ENCODE assay signal across 8 cellular contexts in genomic region chr13:75482070-75482819, GRCh38. TPM values are rescaled to one million over a fixed set of nuclear protein-coding genes. Genes with fewer than 3 reads are reported as not detected.
DNase-seq lines count a peak whose midpoint lies in the region; ATAC-seq, FAIRE-seq and TF ChIP-seq lines count a peak whose summit lies in the region.

Gene TBC1D4 (minus strand): TSS chr13:75482169. CDS start chr13:75481767, 402 bp downstream.

- H2BK120ac ChIP-seq in H1 (replicated peaks; ENCODE audit: low read depth, low read length), result no peak within 1 kb of the TSS

- H3K56ac ChIP-seq in H1 (replicated peaks; ENCODE audit: insufficient read length, low read depth, low read length), result peak within 1 kb of the TSS; percentile 54

- ATAC-seq in GM19397 (IDR thresholded peaks at IDR 0.05; ENCODE audit: unreplicated experiment), result peak; percentile 78
- peak; percentile 71 for ATAC-seq in HG03521 (IDR thresholded peaks at IDR 0.05; ENCODE audit: unreplicated experiment)
- peak; percentile 84 for ATAC-seq in activated CD8-positive, alpha-beta T cell treated with anti-CD3 and anti-CD28 coated beads, Interleukin-2, amount 10 ng/mL, durations not matched to agents 7 days and 5 days

- no peak within 1 kb of the TSS for H4K5ac ChIP-seq in H1 (ENCODE audit: insufficient read length, low read depth, low read length)

- peak within 1 kb of the TSS; percentile 89 for H3K4me3 Mint-ChIP-seq in activated CD8-positive, alpha-beta T cell treated with anti-CD3 and anti-CD28 coated beads, Interleukin-2, amount 10 ng/mL, durations not matched to agents 7 days and 5 days

- 0 out of 2 replicates have a peak within 1 kb of the TSS, but pooled peaks have one; percentile 23 for H2BK12ac ChIP-seq in H1 (ENCODE audit: low read depth, low read length)

- H3K23me2 ChIP-seq in H1 (ENCODE audit: low read depth, low read length), result peaks cover 7% of the 10 kb centered on the region

- no peaks in the 10 kb centered on the region for H3K9me3 ChIP-seq in H1 (ENCODE audit: insufficient read depth in 2 of 2, low read depth in 1 of 2, low read length in 1 of 2)

- peaks cover 0 to 33% of the 10 kb centered on the region in 2 experiments; a peak in 3 of 4 replicates for H3K79me2 ChIP-seq in H1 (ENCODE audit: control insufficient read depth in 1 of 2, insufficient read depth in 2 of 2, low read length in 2 of 2)

- H3K9me3 Mint-ChIP-seq in activated CD8-positive, alpha-beta T cell treated with anti-CD3 and anti-CD28 coated beads, Interleukin-2, amount 10 ng/mL, durations not matched to agents 7 days and 5 days (ENCODE audit: insufficient read depth), result no peaks in the 10 kb centered on the region

- H3K4me2 ChIP-seq in H1 (ENCODE audit: insufficient read depth in 1 of 2, low read depth in 2 of 2, low read length in 2 of 2), result peak within 1 kb of the TSS; percentile 88 to 89

- no peak; a peak in 1 of 3 replicates for TF ChIP-seq EP300 in H1 (IDR thresholded peaks at IDR 0.05; ENCODE audit: borderline replicate concordance in 1 of 2, low read depth in 2 of 2, low read length in 2 of 2)

- peak; percentile 39 to 68 for TF ChIP-seq POLR2A in H1 (IDR thresholded peaks at IDR 0.05; ENCODE audit: control extremely low read depth in 1 of 2, low read depth in 2 of 2, low read length in 2 of 2)

- no peak for FAIRE-seq in H1 (lab: Jason Lieb, UNC)

- H4K8ac ChIP-seq in H1 (ENCODE audit: extremely low read depth, insufficient read depth, low read length), result peak within 1 kb of the TSS; percentile 89

- peak within 1 kb of the TSS; percentile 68; the same call in 1 of the 2 replicates for H2AFZ ChIP-seq in H1 (ENCODE audit: low read length)

- peaks cover 20% of the 10 kb centered on the region for H3K4me1 Mint-ChIP-seq in activated CD8-positive, alpha-beta T cell treated with anti-CD3 and anti-CD28 coated beads, Interleukin-2, amount 10 ng/mL, durations not matched to agents 7 days and 5 days (ENCODE audit: low read depth)

- no peaks in the 10 kb centered on the region for H3K79me1 ChIP-seq in H1 (ENCODE audit: low read depth, low read length)

- peaks cover 0 to 2% (median 0%) of the 10 kb centered on the region in 4 experiments; a peak in 1 of 8 replicates for H3K36me3 ChIP-seq in H1 (ENCODE audit: control insufficient read depth in 2 of 4, insufficient read depth in 4 of 4, low read length in 3 of 4)

- CTCF ChIA-PET in activated CD8-positive, alpha-beta T cell treated with anti-CD3 and anti-CD28 coated beads, Interleukin-2, amount 10 ng/mL, durations not matched to agents 7 days and 5 days (lab: Charles Lee), result interaction anchor here (0.6 to 2.1 kb wide), 22 partner anchors 9 to 279 kb away, joined by 3 to 14 read pairs (median 4); partner anchors contain the start of genes COMMD6, LMO7 and UCHL3
- CTCF ChIA-PET in H1 (lab: Charles Lee; ENCODE audit: partially characterized antibody), result interaction anchor here (0.7 to 3.8 kb wide), 32 partner anchors 8 to 1165 kb away, joined by 3 to 46 read pairs (median 5); no protein-coding TSS in a partner anchor

- no peak within 1 kb of the TSS for H3K23ac ChIP-seq in H1 (ENCODE audit: insufficient read length)

- peak within 1 kb of the TSS; percentile 76 for H4K91ac ChIP-seq in H1 (replicated peaks; ENCODE audit: insufficient read length, low read length)

- H3K27ac ChIP-seq in H1 (ENCODE audit: low read depth, low read length), result no peak within 1 kb of the TSS

- peak; percentile 54 to 68 for TF ChIP-seq RAD21 in H1 (IDR thresholded peaks at IDR 0.05 in 1 of 2, conservative IDR thresholded peaks at IDR 0.05 in 1 of 2; ENCODE audit: low read depth in 2 of 2, low read length in 2 of 2)

- no peak within 1 kb of the TSS; the same call in 1 of the 2 replicates for H2BK5ac ChIP-seq in H1 (ENCODE audit: low read depth, low read length)

- H3K14ac ChIP-seq in H1 (ENCODE audit: insufficient read length), result no peak within 1 kb of the TSS

- H3K9ac ChIP-seq in H1 (replicated peaks in 1 of 4; ENCODE audit: extremely low read depth in 1 of 4, low read depth in 3 of 4, low read length in 3 of 4), result peak within 1 kb of the TSS; percentile 54 to 78 (median 64)

- peak within 1 kb of the TSS; percentile 49 for H3K18ac ChIP-seq in H1 (ENCODE audit: extremely low read depth, low read length)

- H3K4me1 ChIP-seq in H1 (replicated peaks in 1 of 4; ENCODE audit: control insufficient read depth in 3 of 4, insufficient read depth in 4 of 4, low read length in 3 of 4), result peaks cover 0 to 7% (median 1%) of the 10 kb centered on the region in 4 experiments; a peak in 2 of 7 replicates

- H3K4ac ChIP-seq in H1 (replicated peaks; ENCODE audit: insufficient read length, low read depth, low read length), result no peak within 1 kb of the TSS

- no peaks in the 10 kb centered on the region for H3K27me3 ChIP-seq in H1 (replicated peaks in 1 of 4; ENCODE audit: control insufficient read depth in 3 of 4, extremely low read depth in 1 of 4, insufficient read depth in 3 of 4, low read length in 3 of 4)

- WGBS in H1 (ENCODE audit: extremely low coverage in 1 of 2, insufficient coverage in 1 of 2, insufficient read length in 1 of 2, insufficient replicate concordance in 2 of 2, low coverage in 1 of 2, low lambda C conversion rate in 2 of 2, missing lambda C conversion rate in 1 of 2), 2 experiments, result 1 to 100% methylated on average over 2 to 48 of the region's 58 CpGs

- H2BK15ac ChIP-seq in H1 (ENCODE audit: low read length), result no peak within 1 kb of the TSS

- H3K27ac Mint-ChIP-seq in activated CD8-positive, alpha-beta T cell treated with anti-CD3 and anti-CD28 coated beads, Interleukin-2, amount 10 ng/mL, durations not matched to agents 7 days and 5 days, result no peak within 1 kb of the TSS

- peak within 1 kb of the TSS; percentile 75 to 90 (median 83) for H3K4me3 ChIP-seq in H1 (ENCODE audit: extremely low read depth in 1 of 4, insufficient read depth in 2 of 4, low read depth in 3 of 4, low read length in 4 of 4)

- no peaks in the 10 kb centered on the region for H3K36me3 Mint-ChIP-seq in activated CD8-positive, alpha-beta T cell treated with anti-CD3 and anti-CD28 coated beads, Interleukin-2, amount 10 ng/mL, durations not matched to agents 7 days and 5 days (ENCODE audit: low read depth)

- peaks cover 2 to 6% of the 10 kb centered on the region in 2 experiments for H4K20me1 ChIP-seq in H1 (replicated peaks in 1 of 2; ENCODE audit: control insufficient read depth in 1 of 2, insufficient read depth in 2 of 2, low read length in 2 of 2)

- peak; percentile 50 to 76 (median 65) for TF ChIP-seq CTCF in H1 (IDR thresholded peaks at IDR 0.05; ENCODE audit: control extremely low read depth in 1 of 3, insufficient read depth in 1 of 3, low read depth in 1 of 3, low read length in 3 of 3)

- POLR2A ChIA-PET in activated CD8-positive, alpha-beta T cell treated with anti-CD3 and anti-CD28 coated beads, Interleukin-2, amount 10 ng/mL, durations not matched to agents 7 days and 5 days (lab: Charles Lee), result no interaction called here
- POLR2A ChIA-PET in H1 (lab: Charles Lee; ENCODE audit: partially characterized antibody), result interaction anchor here (0.8 to 2.1 kb wide), 9 partner anchors 8 to 1824 kb away, joined by 3 to 6 read pairs (median 3); partner anchors contain the start of gene COMMD6

- no peak within 1 kb of the TSS for H2BK20ac ChIP-seq in H1 (ENCODE audit: low read length)

- DNase-seq in COLO668 (lab: John Stamatoyannopoulos, UW; ENCODE audit: unreplicated experiment), result peak; percentile 97
- peak; percentile 51 for DNase-seq in NCI-H774 (lab: John Stamatoyannopoulos, UW)
- peak; percentile 73 for DNase-seq in activated CD8-positive, alpha-beta T cell treated with anti-CD3 and anti-CD28 coated beads, Interleukin-2, amount 10 ng/mL, durations not matched to agents 7 days and 5 days
- DNase-seq in H1 (ENCODE audit: low read depth in 1 of 2, low spot score in 2 of 2), result peak in 1 of 2 experiments; percentile 88
- DNase-seq in medulla oblongata (ENCODE audit: extremely low spot score), result peak; percentile 92
- peak; percentile 8 to 27 for DNase-seq in stimulated activated CD8-positive, alpha-beta memory T cell treated with anti-CD3 and anti-CD28 coated beads, Interleukin-15, amount 100 ng/mL, for 4 hours (ENCODE audit: low read depth in 2 of 2)

- H2AK5ac ChIP-seq in H1 (ENCODE audit: low read depth, low read length), result no peak within 1 kb of the TSS

- peaks cover 53% of the 10 kb centered on the region for H3K27me3 Mint-ChIP-seq in activated CD8-positive, alpha-beta T cell treated with anti-CD3 and anti-CD28 coated beads, Interleukin-2, amount 10 ng/mL, durations not matched to agents 7 days and 5 days (ENCODE audit: low read depth)

TF ChIP-seq in H1, 55 proteins besides CTCF, POLR2A, EP300 and RAD21 (continues in another document):
- TF ChIP-seq PHF8 (conservative IDR thresholded peaks at IDR 0.05; ENCODE audit: low read depth, low read length) (no peak), SP4 (IDR thresholded peaks at IDR 0.05; ENCODE audit: low read length) (peak; percentile 31; the same call in 1 of the 2 replicates), KDM5A (IDR thresholded peaks at IDR 0.05; ENCODE audit: low read length) (no peak), SIN3A (conservative IDR thresholded peaks at IDR 0.05 in 1 of 2, IDR thresholded peaks at IDR 0.05 in 1 of 2; ENCODE audit: low read depth in 1 of 2, low read length in 2 of 2) (0 out of 4 replicates have a peak, but pooled peaks of 1 of the 2 experiments have one; percentile 27), E2F6 (IDR thresholded peaks at IDR 0.05) (peak; percentile 26; the same call in 1 of the 2 replicates), TCF12 (IDR thresholded peaks at IDR 0.05; ENCODE audit: low read depth, low read length) (0 out of 2 replicates have a peak, but pooled peaks have one; percentile 4), ASH2L (IDR thresholded peaks at IDR 0.05; ENCODE audit: low read length) (peak; percentile 92), CREB1 (IDR thresholded peaks at IDR 0.05) (peak; percentile 21; the same call in 1 of the 2 replicates)

RNA-seq across cellular contexts. Expression of gene TBC1D4, which starts in this region (rescaled TPM):
- total RNA-seq in activated CD8-positive, alpha-beta T cell treated with anti-CD3 and anti-CD28 coated beads, Interleukin-2, amount 10 ng/mL, durations not matched to agents 7 days and 5 days, result 10 to 100 TPM; 12.7 to 13.4 TPM
- 37.5 and 39.0 TPM in 2 replicates for total RNA-seq in H1 (2021; fragmentation: NEBNext Ultra II Directional; extraction: Animal tissue kit (Norgen Biotek cat#: 25700))
- 11.6 and 16.7 TPM in 2 replicates for polyA plus RNA-seq in H1 (2011; rRNA removed)
- polyA plus RNA-seq in H1 (2011; cell fraction: cytosol; rRNA removed), result 16.4 TPM
- polyA plus RNA-seq in H1 (2011; cell fraction: nucleus; rRNA removed), result 21.3 TPM
- 19.2 to 25.6 TPM (median 20.6 TPM) in 4 replicates for polyA plus RNA-seq in H1 (2012, experiment 1 of 2)
- polyA plus RNA-seq in H1 (2012, experiment 2 of 2), result 1.6 TPM
- 22.9 TPM for polyA plus RNA-seq in H1 (2013, experiment 1 of 2)
- polyA plus RNA-seq in H1 (2013, experiment 2 of 2), result 22.2 TPM
- 61.6 and 62.0 TPM in 2 replicates for polyA minus RNA-seq in H1 (2011; rRNA and poly(A)+ RNA removed)
- 33.6 TPM for polyA minus RNA-seq in H1 (2011; cell fraction: cytosol; rRNA and poly(A)+ RNA removed)
- polyA minus RNA-seq in H1 (2011; cell fraction: nucleus; rRNA and poly(A)+ RNA removed), result 32.1 TPM
